In the genomic region with DNA sequence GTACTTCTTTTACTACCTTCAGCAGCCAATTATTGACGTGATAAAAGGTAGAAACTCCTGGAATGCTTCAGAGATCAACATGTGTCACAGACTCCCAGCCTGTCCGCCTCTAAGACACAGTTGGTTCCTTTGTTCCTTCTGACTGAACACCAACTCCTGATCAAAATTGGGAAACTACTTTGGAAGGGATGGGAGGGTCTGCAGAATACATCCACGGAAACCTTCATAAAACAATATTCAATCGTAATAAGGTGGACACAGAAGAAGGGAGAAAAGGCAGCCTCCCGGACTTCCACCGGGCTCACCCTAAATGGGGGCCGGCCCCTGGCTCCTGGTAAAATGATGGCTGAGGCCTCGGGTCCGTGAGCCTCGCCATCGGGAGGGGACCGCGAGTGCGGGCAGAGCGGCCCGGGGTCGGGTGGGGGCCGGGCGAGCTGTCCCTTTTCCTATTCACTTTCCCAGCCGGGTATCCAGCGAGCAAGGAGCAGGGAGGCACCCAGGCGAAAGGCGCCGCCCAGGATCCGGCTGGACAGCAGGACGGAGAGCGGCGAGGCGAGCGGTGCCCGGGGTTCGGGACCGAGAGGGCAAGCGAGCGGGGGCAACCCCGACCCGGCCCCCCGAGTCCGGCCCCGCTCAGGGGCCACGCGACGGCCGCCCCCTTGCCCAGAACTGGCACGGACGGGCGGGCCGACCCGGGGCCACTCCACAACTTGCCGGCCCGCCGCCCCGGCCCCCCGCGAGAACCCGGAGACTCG, we compare ENCODE assay signal across 8 cellular contexts. TPM values are rescaled to one million over a fixed set of nuclear protein-coding genes. Genes with fewer than 3 reads are reported as not detected.
DNase-seq lines count a peak whose midpoint lies in the region; ATAC-seq and TF ChIP-seq lines count a peak whose summit lies in the region.

No MANE protein-coding gene starts in this region.

- peak overlapping the region; percentile 24 to 92 (median 82) for H3K27ac Mint-ChIP-seq in CD14-positive monocyte
- peak overlapping the region; percentile 95 to 96 for H3K27ac Mint-ChIP-seq in activated naive CD4-positive, alpha-beta T cell treated with anti-CD3 and anti-CD28 coated beads, Interleukin-2, amount 50 U/mL, for 72 hours

- peak overlapping the region; percentile 85 for H3K4me3 ChIP-seq in HUES64 (ENCODE audit: low read length)

- peak; percentile 1 for ATAC-seq in GM21381 (IDR thresholded peaks at IDR 0.05; ENCODE audit: unreplicated experiment)
- peak in 1 of 2 donors; percentile 28 for ATAC-seq in activated naive CD4-positive, alpha-beta T cell treated with anti-CD3 and anti-CD28 coated beads, Interleukin-2, amount 50 U/mL, for 72 hours
- peak; percentile 25 for ATAC-seq in Right ventricle myocardium superior (ENCODE audit: poor library complexity)

- under 1% methylated on average over 57 of the region's 57 CpGs for WGBS in HUES64

- no peaks in the 10 kb centered on the region for H3K27me3 Mint-ChIP-seq in CD14-positive monocyte (ENCODE audit: low read depth in 3 of 3)

- peaks cover 0 to 6% of the 10 kb centered on the region in 2 donors for H3K36me3 Mint-ChIP-seq in CD14-positive monocyte
- peaks cover 11 to 16% of the 10 kb centered on the region in 2 donors for H3K36me3 Mint-ChIP-seq in activated naive CD4-positive, alpha-beta T cell treated with anti-CD3 and anti-CD28 coated beads, Interleukin-2, amount 50 U/mL, for 72 hours

- H3K9ac ChIP-seq in HUES64 (ENCODE audit: low read depth, low read length) = peak overlapping the region; percentile 79

- intact Hi-C loops in CD14-positive monocyte (cut with micrococcal nuclease) = loop anchor here (5.0 to 10.0 kb wide), 4 partner anchors 158 to 421 kb away; no protein-coding TSS in a partner anchor
- intact Hi-C loops in Right ventricle myocardium superior (cut with DNase I) = loop anchor here (5.0 to 10.0 kb wide), 3 partner anchors 59 to 418 kb away; no protein-coding TSS in a partner anchor

- peaks cover 35% of the 10 kb centered on the region for H3K27me3 ChIP-seq in HUES64 (ENCODE audit: insufficient read depth, low read length)

- H3K4me1 ChIP-seq in HUES64 (ENCODE audit: insufficient read depth, low read length) = peaks cover 48% of the 10 kb centered on the region

- no peaks in the 10 kb centered on the region for H3K9me3 ChIP-seq in HUES64 (ENCODE audit: insufficient read depth, low read depth, low read length)

- H3K9me3 Mint-ChIP-seq in CD14-positive monocyte = no peaks in the 10 kb centered on the region
- H3K9me3 Mint-ChIP-seq in activated naive CD4-positive, alpha-beta T cell treated with anti-CD3 and anti-CD28 coated beads, Interleukin-2, amount 50 U/mL, for 72 hours = no peaks in the 10 kb centered on the region

- peak overlapping the region; percentile 45; the same call in 1 of the 2 replicates for H3K27ac ChIP-seq in HUES64 (ENCODE audit: low read depth, low read length)

- no peak for TF ChIP-seq CTCF in CD14-positive monocyte (IDR thresholded peaks at IDR 0.05)

- DNase-seq in CD14-positive monocyte (ENCODE audit: low spot score) (peak; percentile 46), Right ventricle myocardium superior (peak; percentile 80), nucleus accumbens (lab: John Stamatoyannopoulos, UW) (peak in 39 of 56 donors; percentile 5 to 68 (median 45)), SHP77 (lab: John Stamatoyannopoulos, UW) (no peak)
- DNase-seq in activated naive CD4-positive, alpha-beta T cell treated with anti-CD3 and anti-CD28 coated beads, Interleukin-2, amount 50 U/mL, for 72 hours (ENCODE audit: low spot score in 2 of 2) = peak; percentile 20 to 63
- no peak for DNase-seq in stimulated activated naive CD4-positive, alpha-beta T cell treated with Interleukin-2 at 50 U/mL for 16 hours (lab: John Stamatoyannopoulos, UW)

- no peaks in the 10 kb centered on the region for H3K36me3 ChIP-seq in HUES64 (ENCODE audit: insufficient read depth, low read length)

- H3K4me1 Mint-ChIP-seq in CD14-positive monocyte = peaks cover 51% of the 10 kb centered on the region

- peak overlapping the region; percentile 91 to 98 for H3K4me3 Mint-ChIP-seq in CD14-positive monocyte

RNA-seq across cellular contexts. Expression of gene NRIP1, which starts 0.8 kb away (rescaled TPM):
- polyA plus RNA-seq in CD14-positive monocyte = 10 to 100 TPM; 23.5 to 28.2 TPM
- polyA plus RNA-seq in HUES64 (2013, experiment 1 of 2) = 20.2 TPM
- 26.4 TPM for polyA plus RNA-seq in HUES64 (2013, experiment 2 of 2)
- 10 to 100 TPM in 1 of 2 donors, 1 to 10 TPM in 1; 7.6 to 11.3 TPM for total RNA-seq in activated naive CD4-positive, alpha-beta T cell treated with anti-CD3 and anti-CD28 coated beads, Interleukin-2, amount 50 U/mL, for 72 hours
- 15.4 TPM for total RNA-seq in Right ventricle myocardium superior

Comparison
In these comparisons a context has a peak if more than half of its experiments do, and no peak if none do; other contexts are left out.
1. DNase-seq: peak in CD14-positive monocyte (single experiment), activated naive CD4-positive, alpha-beta T cell treated with anti-CD3 and anti-CD28 coated beads, Interleukin-2, amount 50 U/mL, for 72 hours (2 of 2), Right ventricle myocardium superior (single experiment) and nucleus accumbens (39 of 56); none in SHP77 (0 of 2) and stimulated activated naive CD4-positive, alpha-beta T cell treated with Interleukin-2 at 50 U/mL for 16 hours (single experiment).